28 cellular contexts compared by ENCODE assay signal in the genomic region with DNA sequence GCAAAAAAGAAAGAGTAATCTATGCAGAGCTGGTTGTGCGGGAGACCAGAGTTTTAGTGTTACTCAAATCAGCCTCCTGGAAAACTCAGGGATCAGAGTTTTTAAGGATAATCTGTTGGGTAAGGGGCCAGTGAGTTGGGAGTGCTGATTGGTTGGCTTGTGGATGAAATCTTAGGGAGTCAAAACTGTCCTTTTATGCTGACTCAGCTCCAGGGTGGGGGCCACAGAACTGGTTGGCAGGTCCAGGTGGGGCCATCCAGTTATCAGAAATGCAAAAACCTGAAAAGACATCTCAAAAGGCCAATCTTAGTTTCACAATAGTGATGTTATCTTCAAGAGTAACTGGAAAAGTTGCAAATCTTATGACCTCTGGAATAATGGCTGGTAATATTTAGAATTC.
"Had no signal": no experiment of that assay in that cellular context is flagged by ENCODE, and none has a peak within 500 bp of the region (broad histone marks: within the 10 kb centered on the region; RNA-seq: fewer than 3 reads in every experiment).

No MANE protein-coding gene starts in this region.

- H3K27ac ChIP-seq: colonic mucosa, esophagus squamous epithelium, heart right ventricle, left lung, neutrophil, parathyroid adenoma, testis, tibial artery, upper lobe of right lung, uterus had no signal

- FAIRE-seq: endothelial cell of umbilical vein, islet of Langerhans had no signal

- H3K9ac ChIP-seq: parathyroid adenoma had no signal

- H3K4me3 ChIP-seq: colonic mucosa, esophagus squamous epithelium, heart right ventricle, left lung, smooth muscle cell, testis, tibial artery, upper lobe of right lung, uterus had no signal

- H2AFZ ChIP-seq: parathyroid adenoma had no signal

- H3K9me3 ChIP-seq: colonic mucosa, neutrophil, testis, tibial artery, uterus had no signal

- H3K79me2 ChIP-seq: parathyroid adenoma had no signal

- H3K27ac Mint-ChIP-seq: dendritic cell treated with granulocyte-macrophage colony-stimulating factor and Interleukin-4, amounts not matched to agents 40 ng/mL and 50 ng/mL, for 4 days; naive thymus-derived CD8-positive, alpha-beta T cell; progenitor cell of endocrine pancreas had no signal

- H3K27me3 Mint-ChIP-seq: dendritic cell treated with granulocyte-macrophage colony-stimulating factor and Interleukin-4, amounts not matched to agents 40 ng/mL and 50 ng/mL, for 4 days; progenitor cell of endocrine pancreas had no signal

- H3K36me3 ChIP-seq: colonic mucosa, esophagus squamous epithelium, heart right ventricle, left lung, neutrophil, tibial artery, upper lobe of right lung, uterus had no signal

- H3K4me1 ChIP-seq: colonic mucosa, parathyroid adenoma, testis had no signal

- DNase-seq: colonic mucosa; effector CD8-positive, alpha-beta T cell; esophagus squamous epithelium; foreskin melanocyte; glutamatergic neuron; heart right ventricle; hippocampal formation; left cardiac atrium; left lung; naive thymus-derived CD8-positive, alpha-beta T cell; stimulated activated CD4-positive, alpha-beta T cell treated with anti-CD3 and anti-CD28 coated beads, Interleukin-12 subunit alpha, Interleukin-12 subunit beta, amount 100 ng/mL, for 4 hours; stimulated activated CD4-positive, alpha-beta T cell treated with anti-CD3 and anti-CD28 coated beads, Interleukin-1b, Interleukin-23, amount 100 ng/mL, for 48 hours; stimulated activated CD4-positive, alpha-beta T cell treated with anti-CD3 and anti-CD28 coated beads, Interleukin-4, amount 100 ng/mL, for 1 hour; stimulated activated CD8-positive, alpha-beta memory T cell treated with anti-CD3 and anti-CD28 coated beads, Interleukin-4, amount 100 ng/mL, for 48 hours; stimulated activated naive CD4-positive, alpha-beta T cell; substantia nigra; testis; tibial artery; upper lobe of right lung; uterus had no signal

- ATAC-seq: heart right ventricle; left cardiac atrium; left lung; naive thymus-derived CD8-positive, alpha-beta T cell; sciatic nerve; upper lobe of right lung had no signal

- H3K4me2 ChIP-seq: smooth muscle cell had no signal

- H3K27me3 ChIP-seq: colonic mucosa, esophagus squamous epithelium, heart right ventricle, left lung, neutrophil, testis, tibial artery, upper lobe of right lung, uterus had no signal

- H3K4me3 Mint-ChIP-seq: dendritic cell treated with granulocyte-macrophage colony-stimulating factor and Interleukin-4, amounts not matched to agents 40 ng/mL and 50 ng/mL, for 4 days had no signal
